ENCODE assay signal across 29 cellular contexts in genomic region chr4:91957963-91958362, GRCh38.
"Had no signal": no experiment of that assay in that cellular context is flagged by ENCODE, and none has a peak within 500 bp of the region (broad histone marks: within the 10 kb centered on the region; RNA-seq: fewer than 3 reads in every experiment).

No MANE protein-coding gene starts in this region.

- H3K9me3 Mint-ChIP-seq: stimulated activated naive CD8-positive, alpha-beta T cell treated with anti-CD3 and anti-CD28 coated beads, Interleukin-15, Interleukin-2, amounts not matched to agents 100 ng/mL and 50 ng/mL, for 24 hours; type B pancreatic cell had no signal

- H3K9me3 ChIP-seq: ovary, psoas muscle, right lobe of liver, suprapubic skin, testis, transverse colon, upper lobe of right lung, uterus had no signal

- H3K4me3 Mint-ChIP-seq: naive thymus-derived CD4-positive, alpha-beta T cell; natural killer cell; nephron progenitor cell; neural crest cell; stimulated activated naive B cell treated with anti-CD40 and anti-IgM and Interleukin-4, amounts not matched to agents 10 μg/mL and 1 μg/mL and 100 μg/mL, for 72 hours; stimulated activated naive CD8-positive, alpha-beta T cell treated with anti-CD3 and anti-CD28 coated beads, Interleukin-15, Interleukin-2, amounts not matched to agents 100 ng/mL and 50 ng/mL, for 24 hours; type B pancreatic cell had no signal

- H3K27ac Mint-ChIP-seq: naive thymus-derived CD4-positive, alpha-beta T cell; natural killer cell; nephron progenitor cell; progenitor cell of endocrine pancreas; stimulated activated naive B cell treated with anti-CD40 and anti-IgM and Interleukin-4, amounts not matched to agents 10 μg/mL and 1 μg/mL and 100 μg/mL, for 72 hours; stimulated activated naive CD8-positive, alpha-beta T cell treated with anti-CD3 and anti-CD28 coated beads, Interleukin-15, Interleukin-2, amounts not matched to agents 100 ng/mL and 50 ng/mL, for 24 hours; type B pancreatic cell had no signal

- H3K36me3 Mint-ChIP-seq: naive thymus-derived CD4-positive, alpha-beta T cell; natural killer cell; stimulated activated naive B cell treated with anti-CD40 and anti-IgM and Interleukin-4, amounts not matched to agents 10 μg/mL and 1 μg/mL and 100 μg/mL, for 72 hours; type B pancreatic cell had no signal

- H3K4me1 Mint-ChIP-seq: naive thymus-derived CD4-positive, alpha-beta T cell; natural killer cell; neural crest cell; stimulated activated naive B cell treated with anti-CD40 and anti-IgM and Interleukin-4, amounts not matched to agents 10 μg/mL and 1 μg/mL and 100 μg/mL, for 72 hours had no signal

- H3K27me3 Mint-ChIP-seq: naive thymus-derived CD4-positive, alpha-beta T cell; progenitor cell of endocrine pancreas; stimulated activated naive B cell treated with anti-CD40 and anti-IgM and Interleukin-4, amounts not matched to agents 10 μg/mL and 1 μg/mL and 100 μg/mL, for 72 hours; stimulated activated naive CD8-positive, alpha-beta T cell treated with anti-CD3 and anti-CD28 coated beads, Interleukin-15, Interleukin-2, amounts not matched to agents 100 ng/mL and 50 ng/mL, for 24 hours; type B pancreatic cell had no signal

- H3K27ac ChIP-seq: ovary, parathyroid adenoma, psoas muscle, right lobe of liver, sigmoid colon, suprapubic skin, testis, tibial artery, transverse colon, upper lobe of right lung, uterus had no signal

- H3K4me1 ChIP-seq: parathyroid adenoma, psoas muscle, right lobe of liver, sigmoid colon, suprapubic skin, testis, tibial artery, transverse colon, upper lobe of right lung, uterus had no signal

- H3K36me3 ChIP-seq: ovary, right lobe of liver, sigmoid colon, suprapubic skin, tibial artery, transverse colon, upper lobe of right lung, uterus had no signal

- DNase-seq: naive thymus-derived CD4-positive, alpha-beta T cell; natural killer cell; nephron progenitor cell; occipital lobe; ovary; psoas muscle; right cardiac atrium; right lobe of liver; sigmoid colon; small intestine; stimulated activated CD4-positive, alpha-beta T cell treated with anti-CD3 and anti-CD28 coated beads, Interleukin-15, amount 100 ng/mL, for 24 hours; stimulated activated CD4-positive, alpha-beta T cell treated with anti-CD3 and anti-CD28 coated beads, Interleukin-2, amount 100 ng/mL, for 24 hours; stimulated activated CD4-positive, alpha-beta T cell treated with anti-CD3 and anti-CD28 coated beads, Interleukin-4, amount 100 ng/mL, for 1 hour; stimulated activated CD4-positive, alpha-beta T cell treated with anti-CD3 and anti-CD28 coated beads, Interleukin-4, amount 100 ng/mL, for 4 hours; stimulated activated CD8-positive, alpha-beta memory T cell treated with anti-CD3 and anti-CD28 coated beads, Interleukin-4, amount 100 ng/mL, for 48 hours; stimulated activated naive B cell treated with anti-CD40 and anti-IgM and Interleukin-4, amounts not matched to agents 10 μg/mL and 1 μg/mL and 100 μg/mL, for 72 hours; stimulated activated naive CD4-positive, alpha-beta T cell treated with Interleukin-2 at 50 U/mL for 16 hours; substantia nigra; testis; tibial artery; transverse colon; upper lobe of right lung; uterus had no signal

- H3K4me3 ChIP-seq: ovary, psoas muscle, right lobe of liver, sigmoid colon, suprapubic skin, testis, tibial artery, transverse colon, upper lobe of right lung, uterus had no signal

- H3K27me3 ChIP-seq: ovary, right lobe of liver, sigmoid colon, suprapubic skin, testis, tibial artery, transverse colon, upper lobe of right lung, uterus had no signal

- ATAC-seq: naive thymus-derived CD4-positive, alpha-beta T cell; natural killer cell; psoas muscle; right cardiac atrium; right lobe of liver; stimulated activated naive B cell treated with anti-CD40 and anti-IgM and Interleukin-4, amounts not matched to agents 10 μg/mL and 1 μg/mL and 100 μg/mL, for 72 hours; upper lobe of right lung had no signal
